25 cellular contexts compared by ENCODE assay signal in genomic region chr1:195866383-195867222, GRCh38.
"Had no signal": no experiment of that assay in that cellular context is flagged by ENCODE, and none has a peak within 500 bp of the region (broad histone marks: within the 10 kb centered on the region; RNA-seq: fewer than 3 reads in every experiment).

No MANE protein-coding gene starts in this region.

- H3K4me3 ChIP-seq: esophagus muscularis mucosa, gastrocnemius medialis, sigmoid colon, smooth muscle cell, thoracic aorta had no signal

- DNase-seq: activated CD4-positive, alpha-beta T cell treated with anti-CD3 and anti-CD28 coated beads, Interleukin-2, amount 10 ng/mL, durations not matched to agents 7 days and 5 days; activated CD4-positive, CD25-positive, alpha-beta regulatory T cell treated with anti-CD3 and anti-CD28 coated beads, Interleukin-2, amount 50 U/mL, for 72 hours; activated CD8-positive, alpha-beta T cell treated with anti-CD3 and anti-CD28 coated beads, Interleukin-2, amount 10 ng/mL, durations not matched to agents 7 days and 5 days; activated gamma-delta T cell; caudate nucleus; effector memory CD4-positive, alpha-beta T cell; gastrocnemius medialis; head of caudate nucleus; hypothalamus; left cardiac atrium; mesenchymal stem cell; occipital lobe; retina; sigmoid colon; stimulated activated CD4-positive, alpha-beta T cell treated with anti-CD3 and anti-CD28 coated beads, Interleukin-15, amount 100 ng/mL, for 24 hours; stimulated activated naive B cell treated with anti-CD40 and anti-IgM and Interleukin-4, amounts not matched to agents 10 μg/mL and 1 μg/mL and 100 μg/mL, for 72 hours; SW 1271; T-helper 17 cell; WERI-Rb-1 had no signal

- H3K36me3 ChIP-seq: esophagus muscularis mucosa, gastrocnemius medialis, sigmoid colon, thoracic aorta, WERI-Rb-1 had no signal

- H3K27me3 ChIP-seq: esophagus muscularis mucosa, gastrocnemius medialis, sigmoid colon had no signal

- H3K27ac ChIP-seq: esophagus muscularis mucosa, gastrocnemius medialis, sigmoid colon, thoracic aorta, WERI-Rb-1 had no signal

- H3K9me3 ChIP-seq: esophagus muscularis mucosa, gastrocnemius medialis, sigmoid colon, thoracic aorta had no signal

- H3K4me2 ChIP-seq: smooth muscle cell had no signal

- ATAC-seq: activated CD8-positive, alpha-beta T cell treated with anti-CD3 and anti-CD28 coated beads, Interleukin-2, amount 10 ng/mL, durations not matched to agents 7 days and 5 days; gastrocnemius medialis; left cardiac atrium; stimulated activated naive B cell treated with anti-CD40 and anti-IgM and Interleukin-4, amounts not matched to agents 10 μg/mL and 1 μg/mL and 100 μg/mL, for 72 hours; T-helper 17 cell had no signal

- H3K4me1 ChIP-seq: esophagus muscularis mucosa, gastrocnemius medialis, sigmoid colon had no signal

- FAIRE-seq: colon, endothelial cell of umbilical vein, islet of Langerhans had no signal
